ENCODE assay signal across 25 cellular contexts in the genomic region with DNA sequence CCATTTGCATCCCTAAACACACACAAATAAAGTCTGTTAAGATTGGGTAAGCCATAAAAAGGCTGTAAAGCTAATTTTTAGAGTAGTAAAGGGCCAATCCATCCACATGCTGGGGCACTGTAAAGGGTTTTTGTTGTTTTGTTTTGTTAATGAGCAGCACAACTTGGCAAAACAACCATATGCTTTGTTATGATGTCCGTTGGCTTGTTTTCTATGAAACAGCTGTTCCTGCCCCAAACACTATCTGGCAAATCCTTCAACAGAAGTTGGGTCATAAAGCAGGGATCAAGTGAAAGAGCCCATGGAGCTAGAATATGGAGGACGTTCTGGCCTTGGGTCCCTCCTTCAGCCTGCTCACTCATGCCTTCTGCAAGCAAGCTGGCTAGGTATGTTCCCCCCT.
"Had no signal": no experiment of that assay in that cellular context is flagged by ENCODE, and none has a peak within 500 bp of the region (broad histone marks: within the 10 kb centered on the region; RNA-seq: fewer than 3 reads in every experiment).

No MANE protein-coding gene starts in this region.

- H3K27ac Mint-ChIP-seq: activated B cell treated with CpG ODN at 0.5 μM for 24 hours; activated CD4-positive, alpha-beta T cell treated with anti-CD3 and anti-CD28 coated beads for 36 hours; activated naive CD8-positive, alpha-beta T cell treated with anti-CD3 and anti-CD28 coated beads for 36 hours; naive B cell; stimulated activated memory B cell treated with anti-CD40 and anti-IgM and Interleukin-4, amounts not matched to agents 10 μg/mL and 1 μg/mL and 100 μg/mL, for 72 hours; type B pancreatic cell had no signal

- H3K27ac ChIP-seq: lower lobe of right lung, stomach, thoracic aorta had no signal

- H3K4me1 Mint-ChIP-seq: activated B cell treated with CpG ODN at 0.5 μM for 24 hours; activated CD4-positive, alpha-beta T cell treated with anti-CD3 and anti-CD28 coated beads for 36 hours; activated naive CD8-positive, alpha-beta T cell treated with anti-CD3 and anti-CD28 coated beads for 36 hours; naive B cell; stimulated activated memory B cell treated with anti-CD40 and anti-IgM and Interleukin-4, amounts not matched to agents 10 μg/mL and 1 μg/mL and 100 μg/mL, for 72 hours had no signal

- H3K4me3 Mint-ChIP-seq: activated B cell treated with CpG ODN at 0.5 μM for 24 hours; activated CD4-positive, alpha-beta T cell treated with anti-CD3 and anti-CD28 coated beads for 36 hours; activated naive CD8-positive, alpha-beta T cell treated with anti-CD3 and anti-CD28 coated beads for 36 hours; naive B cell; neural crest cell; stimulated activated memory B cell treated with anti-CD40 and anti-IgM and Interleukin-4, amounts not matched to agents 10 μg/mL and 1 μg/mL and 100 μg/mL, for 72 hours; type B pancreatic cell had no signal

- H3K36me3 ChIP-seq: thoracic aorta had no signal

- H3K9me3 Mint-ChIP-seq: activated B cell treated with CpG ODN at 0.5 μM for 24 hours; activated naive CD8-positive, alpha-beta T cell treated with anti-CD3 and anti-CD28 coated beads for 36 hours; naive B cell; neural crest cell; stimulated activated memory B cell treated with anti-CD40 and anti-IgM and Interleukin-4, amounts not matched to agents 10 μg/mL and 1 μg/mL and 100 μg/mL, for 72 hours; type B pancreatic cell had no signal

- ATAC-seq: activated CD4-positive, alpha-beta T cell treated with anti-CD3 and anti-CD28 coated beads for 36 hours; esophagus mucosa; heart right ventricle; lower lobe of right lung; mucosa of descending colon; sciatic nerve; stimulated activated memory B cell treated with anti-CD40 and anti-IgM and Interleukin-4, amounts not matched to agents 10 μg/mL and 1 μg/mL and 100 μg/mL, for 72 hours had no signal

- H3K27me3 ChIP-seq: heart right ventricle, stomach had no signal

- H3K27me3 Mint-ChIP-seq: activated B cell treated with CpG ODN at 0.5 μM for 24 hours; activated CD4-positive, alpha-beta T cell treated with anti-CD3 and anti-CD28 coated beads for 36 hours; activated naive CD8-positive, alpha-beta T cell treated with anti-CD3 and anti-CD28 coated beads for 36 hours; naive B cell; stimulated activated memory B cell treated with anti-CD40 and anti-IgM and Interleukin-4, amounts not matched to agents 10 μg/mL and 1 μg/mL and 100 μg/mL, for 72 hours; type B pancreatic cell had no signal

- H3K9me3 ChIP-seq: heart right ventricle, lower lobe of right lung, mucosa of descending colon, stomach, thoracic aorta had no signal

- H3K4me1 ChIP-seq: lower lobe of right lung had no signal

- DNase-seq: activated B cell treated with CpG ODN at 0.5 μM for 24 hours; activated CD4-positive, alpha-beta T cell treated with anti-CD3 and anti-CD28 coated beads for 36 hours; activated CD4-positive, alpha-beta T cell treated with anti-CD3 and anti-CD28 coated beads, Interleukin-2, amount 50 U/mL, for 48 hours; activated naive CD4-positive, alpha-beta T cell treated with Interleukin-2 at 50 U/mL for 16 hours; activated naive CD8-positive, alpha-beta T cell treated with anti-CD3 and anti-CD28 coated beads for 36 hours; activated T-cell treated with anti-CD3 and anti-CD28 coated beads, Interleukin-2, amount 50 U/mL, for 48 hours; cerebellar nuclear complex; effector CD4-positive, alpha-beta T cell; heart right ventricle; lower lobe of right lung; mesendoderm; mucosa of descending colon; naive B cell; occipital lobe; posterior cingulate gyrus; stimulated activated CD4-positive, alpha-beta T cell treated with anti-CD3 and anti-CD28 coated beads, Interleukin-15, amount 100 ng/mL, for 24 hours; stomach; T-helper 9 cell had no signal

- H3K4me3 ChIP-seq: heart right ventricle, lower lobe of right lung, mucosa of descending colon, smooth muscle cell, stomach, thoracic aorta had no signal
